Comparison of ENCODE assay signal across 29 cellular contexts in genomic region chr14:36006623-36007022, GRCh38.
"Had no signal": no experiment of that assay in that cellular context is flagged by ENCODE, and none has a peak within 500 bp of the region (broad histone marks: within the 10 kb centered on the region; RNA-seq: fewer than 3 reads in every experiment).

No MANE protein-coding gene starts in this region.

- H3K4me3 ChIP-seq: coronary artery, dorsolateral prefrontal cortex, esophagus muscularis mucosa, esophagus squamous epithelium, gastrocnemius medialis, gastroesophageal sphincter, heart left ventricle, heart right ventricle, hepatocyte had no signal

- H3K9me3 ChIP-seq: esophagus muscularis mucosa, esophagus squamous epithelium, gastrocnemius medialis, gastroesophageal sphincter, heart left ventricle, heart right ventricle had no signal

- H3K4me1 ChIP-seq: esophagus muscularis mucosa, esophagus squamous epithelium, foreskin keratinocyte, gastrocnemius medialis, gastroesophageal sphincter, heart left ventricle, heart right ventricle had no signal

- H3K27ac ChIP-seq: coronary artery, dorsolateral prefrontal cortex, epithelial cell of prostate, esophagus muscularis mucosa, esophagus squamous epithelium, foreskin keratinocyte, gastrocnemius medialis, gastroesophageal sphincter, heart left ventricle, heart right ventricle, hepatocyte had no signal

- H3K4me3 Mint-ChIP-seq: dendritic cell treated with granulocyte-macrophage colony-stimulating factor and Interleukin-4, amounts not matched to agents 40 ng/mL and 50 ng/mL, for 4 days; effector memory CD8-positive, alpha-beta T cell; endodermal cell had no signal

- H3K36me3 ChIP-seq: esophagus muscularis mucosa, esophagus squamous epithelium, gastrocnemius medialis, gastroesophageal sphincter, heart left ventricle, heart right ventricle had no signal

- H3K27me3 ChIP-seq: dorsolateral prefrontal cortex, esophagus muscularis mucosa, esophagus squamous epithelium, foreskin keratinocyte, gastrocnemius medialis, heart left ventricle had no signal

- H3K4me2 ChIP-seq: hepatocyte had no signal

- H2AFZ ChIP-seq: hepatocyte had no signal

- ATAC-seq: effector memory CD8-positive, alpha-beta T cell; esophagus mucosa; foreskin keratinocyte; gastrocnemius medialis; gastroesophageal sphincter; heart left ventricle; heart right ventricle had no signal

- H3K9me3 Mint-ChIP-seq: dendritic cell treated with granulocyte-macrophage colony-stimulating factor and Interleukin-4, amounts not matched to agents 40 ng/mL and 50 ng/mL, for 4 days; effector memory CD8-positive, alpha-beta T cell; endodermal cell had no signal

- FAIRE-seq: endometrium, endothelial cell of umbilical vein, frontal cortex had no signal

- DNase-seq: cortex of kidney; dermis blood vessel endothelial cell; dorsolateral prefrontal cortex; effector CD4-positive, alpha-beta T cell; effector CD8-positive, alpha-beta T cell; effector memory CD4-positive, alpha-beta T cell; effector memory CD8-positive, alpha-beta T cell; endodermal cell; erythroblast; esophagus squamous epithelium; foreskin fibroblast; foreskin keratinocyte; foreskin melanocyte; gastrocnemius medialis; glutamatergic neuron; head of caudate nucleus; heart left ventricle; heart right ventricle; hippocampal formation had no signal

- H3K79me2 ChIP-seq: hepatocyte had no signal

- H3K27me3 Mint-ChIP-seq: effector memory CD8-positive, alpha-beta T cell had no signal

- H3K27ac Mint-ChIP-seq: dendritic cell treated with granulocyte-macrophage colony-stimulating factor and Interleukin-4, amounts not matched to agents 40 ng/mL and 50 ng/mL, for 4 days; effector memory CD8-positive, alpha-beta T cell; endodermal cell had no signal
